28 cellular contexts compared by ENCODE assay signal in genomic region chr12:115500872-115501271, GRCh38.
"Had no signal": no experiment of that assay in that cellular context is flagged by ENCODE, and none has a peak within 500 bp of the region (broad histone marks: within the 10 kb centered on the region; RNA-seq: fewer than 3 reads in every experiment).

No MANE protein-coding gene starts in this region.

- H3K27ac Mint-ChIP-seq: effector memory CD8-positive, alpha-beta T cell; memory B cell; natural killer cell; progenitor cell of endocrine pancreas; stimulated activated naive CD8-positive, alpha-beta T cell treated with anti-CD3 and anti-CD28 coated beads, Interleukin-15, amount 100 ng/mL, for 72 hours; type B pancreatic cell had no signal

- H3K9me3 ChIP-seq: esophagus squamous epithelium, gastrocnemius medialis, left ventricle myocardium inferior, lower lobe of right lung, pancreas, right lobe of liver, testis, tibial artery had no signal

- DNase-seq: cortex of kidney; effector memory CD8-positive, alpha-beta T cell; erythroblast; esophagus squamous epithelium; foreskin fibroblast; gastrocnemius medialis; head of caudate nucleus; kidney; left cardiac atrium; left ventricle myocardium inferior; lower lobe of right lung; natural killer cell; occipital lobe; pancreas; right lobe of liver; small intestine; stimulated activated CD4-positive, alpha-beta T cell treated with anti-CD3 and anti-CD28 coated beads, Interleukin-12 subunit alpha, Interleukin-12 subunit beta, amount 100 ng/mL, for 4 hours; stimulated activated CD4-positive, alpha-beta T cell treated with anti-CD3 and anti-CD28 coated beads, Interleukin-1b, Interleukin-23, amount 100 ng/mL, for 48 hours; stimulated activated CD4-positive, alpha-beta T cell treated with anti-CD3 and anti-CD28 coated beads, Interleukin-4, amount 100 ng/mL, for 1 hour; stimulated activated CD8-positive, alpha-beta memory T cell treated with anti-CD3 and anti-CD28 coated beads, Interleukin-4, amount 100 ng/mL, for 48 hours; stimulated activated naive CD4-positive, alpha-beta T cell; stimulated activated naive CD8-positive, alpha-beta T cell treated with anti-CD3 and anti-CD28 coated beads, Interleukin-15, amount 100 ng/mL, for 72 hours; testis; tibial artery had no signal

- H3K27me3 Mint-ChIP-seq: effector memory CD8-positive, alpha-beta T cell; memory B cell; stimulated activated naive CD8-positive, alpha-beta T cell treated with anti-CD3 and anti-CD28 coated beads, Interleukin-15, amount 100 ng/mL, for 72 hours had no signal

- H3K4me1 ChIP-seq: esophagus squamous epithelium, pancreas, right lobe of liver, testis, tibial artery had no signal

- H3K36me3 Mint-ChIP-seq: natural killer cell, type B pancreatic cell had no signal

- FAIRE-seq: endometrium, kidney, pancreas, small intestine had no signal

- H3K36me3 ChIP-seq: esophagus squamous epithelium, gastrocnemius medialis, left ventricle myocardium inferior, lower lobe of right lung, pancreas, right lobe of liver, tibial artery had no signal

- H3K4me3 ChIP-seq: esophagus squamous epithelium, gastrocnemius medialis, left ventricle myocardium inferior, lower lobe of right lung, pancreas, right lobe of liver, testis, tibial artery had no signal

- H3K4me3 Mint-ChIP-seq: effector memory CD8-positive, alpha-beta T cell; memory B cell; natural killer cell; stimulated activated naive CD8-positive, alpha-beta T cell treated with anti-CD3 and anti-CD28 coated beads, Interleukin-15, amount 100 ng/mL, for 72 hours; type B pancreatic cell had no signal

- H3K27me3 ChIP-seq: esophagus squamous epithelium, gastrocnemius medialis, pancreas, right lobe of liver, testis, tibial artery had no signal

- H3K27ac ChIP-seq: esophagus squamous epithelium, gastrocnemius medialis, left ventricle myocardium inferior, lower lobe of right lung, pancreas, right lobe of liver, testis, tibial artery had no signal

- ATAC-seq: effector memory CD8-positive, alpha-beta T cell; gastrocnemius medialis; left cardiac atrium; lower lobe of right lung; natural killer cell; pancreas; right lobe of liver; stimulated activated naive CD8-positive, alpha-beta T cell treated with anti-CD3 and anti-CD28 coated beads, Interleukin-15, amount 100 ng/mL, for 72 hours had no signal
